8 cellular contexts compared by ENCODE assay signal in the genomic region with DNA sequence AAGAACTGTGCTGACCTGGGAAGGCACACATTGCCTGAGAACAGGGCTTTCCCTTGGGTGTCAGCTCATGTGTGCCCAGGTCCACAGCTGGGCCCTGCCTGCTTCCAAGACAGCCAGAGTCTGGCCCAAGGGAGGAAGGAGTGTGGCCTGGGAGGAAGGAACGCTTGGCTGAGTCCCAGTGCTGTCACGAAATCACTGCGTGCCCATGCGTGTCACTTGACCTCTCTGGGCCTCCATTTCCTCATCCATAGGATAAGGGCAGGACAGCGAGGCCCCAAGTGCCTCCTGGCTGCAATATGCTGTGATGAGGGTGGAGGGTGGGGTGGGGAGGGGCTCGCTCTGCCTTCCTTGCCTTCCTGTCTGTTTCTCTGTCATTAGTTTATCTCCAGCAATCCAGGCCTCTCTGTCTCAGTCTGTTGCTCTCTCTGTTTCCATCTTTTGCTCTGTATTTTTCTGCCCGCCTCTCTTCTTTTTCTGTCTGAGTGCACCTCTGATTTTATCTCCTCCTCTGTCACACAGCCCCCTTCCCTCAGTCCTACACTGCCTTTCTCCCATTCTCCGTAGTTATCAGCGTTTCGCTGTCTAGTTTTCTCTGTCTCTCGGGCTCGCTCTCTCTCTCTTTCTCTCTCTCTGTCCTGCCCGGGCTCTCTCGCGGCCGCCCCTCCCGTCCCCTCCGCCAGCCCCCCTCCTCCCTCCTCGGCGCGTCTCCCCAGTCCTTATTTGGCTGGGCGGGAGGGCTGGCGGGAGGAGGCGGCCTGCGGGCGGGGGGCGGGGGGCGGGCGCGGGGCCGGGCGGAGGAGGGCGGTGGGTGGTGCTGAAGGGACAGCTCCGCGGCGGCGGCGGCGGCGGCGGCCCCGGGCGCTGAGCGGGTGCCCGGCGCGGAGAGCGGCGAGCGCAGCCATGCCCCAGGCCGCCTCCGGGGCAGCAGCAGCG. TPM values are rescaled to one million over a fixed set of nuclear protein-coding genes. Genes with fewer than 3 reads are reported as not detected.
DNase-seq lines count a peak whose midpoint lies in the region; ATAC-seq lines count a peak whose summit lies in the region.

TSS of gene KCNK3 (plus strand) at position 842 of the 933 bp plus-strand sequence. CDS start 154 bp downstream, outside the sequence.

- H3K36me3 ChIP-seq in ectodermal cell (ENCODE audit: control insufficient read depth, insufficient read depth, low read length): no peaks in the 10 kb centered on the region

- peaks cover 27% of the 10 kb centered on the region for H3K27me3 Mint-ChIP-seq in memory B cell

- peak within 1 kb of the TSS; percentile 34 for H3K4me3 ChIP-seq in ectodermal cell (ENCODE audit: insufficient read depth, low read depth, low read length)

- H3K4me1 ChIP-seq in ectodermal cell (ENCODE audit: control insufficient read depth, insufficient read depth, low read length): peaks cover 14% of the 10 kb centered on the region

- 9 to 13% methylated on average over 42 to 53 of the region's 53 CpGs for WGBS in ectodermal cell, 2 experiments

- DNase-seq in COLO668 (lab: John Stamatoyannopoulos, UW; ENCODE audit: unreplicated experiment) (peak; percentile 69), NCI-H146 treated with DMSO at 0.1 percent for 48 hours (lab: John Stamatoyannopoulos, UW; ENCODE audit: unreplicated experiment) (peak; percentile 59), memory B cell (ENCODE audit: low spot score in 2 of 2) (peak in 1 of 2 donors; percentile 24)
- DNase-seq in activated CD4-positive, alpha-beta T cell treated with anti-CD3 and anti-CD28 coated beads, Interleukin-2, amount 50 U/mL, for 4 hours: peak; percentile 6 to 13
- DNase-seq in stimulated activated CD8-positive, alpha-beta memory T cell treated with anti-CD3 and anti-CD28 coated beads, Interleukin-4, amount 100 ng/mL, for 48 hours: peak; percentile 60

- H3K36me3 Mint-ChIP-seq in memory B cell: no peaks in the 10 kb centered on the region

- no peak within 1 kb of the TSS for H3K27ac Mint-ChIP-seq in memory B cell

- peaks cover 49% of the 10 kb centered on the region for H3K27me3 ChIP-seq in ectodermal cell (ENCODE audit: control insufficient read depth, insufficient read depth, low read length, poor library complexity, severe bottlenecking)

- H3K4me1 Mint-ChIP-seq in memory B cell: peaks cover 3% of the 10 kb centered on the region

- peak; percentile 60 for ATAC-seq in memory B cell (ENCODE audit: low read depth)
- ATAC-seq in GM19463 (IDR thresholded peaks at IDR 0.05; ENCODE audit: unreplicated experiment): no peak
- no peak for ATAC-seq in HG02759 (IDR thresholded peaks at IDR 0.05; ENCODE audit: unreplicated experiment)

- H3K4me3 Mint-ChIP-seq in memory B cell: no peak within 1 kb of the TSS

- no peaks in the 10 kb centered on the region for H3K9me3 ChIP-seq in ectodermal cell (ENCODE audit: control insufficient read depth, low read length)

- H3K27ac ChIP-seq in ectodermal cell (ENCODE audit: insufficient read depth, low read depth, low read length, poor library complexity, severe bottlenecking): no peak within 1 kb of the TSS

- H3K9me3 Mint-ChIP-seq in memory B cell: no peaks in the 10 kb centered on the region

RNA-seq across cellular contexts. Expression of gene KCNK3, which starts in this region (rescaled TPM):
- polyA plus RNA-seq in ectodermal cell (2013, experiment 1 of 4): 0.09 TPM
- 0.21 TPM for polyA plus RNA-seq in ectodermal cell (2013, experiment 2 of 4)
- 0.21 TPM for polyA plus RNA-seq in ectodermal cell (2013, experiment 3 of 4)
- polyA plus RNA-seq in ectodermal cell (2013, experiment 4 of 4): 0.20 TPM
